In the genomic region with DNA sequence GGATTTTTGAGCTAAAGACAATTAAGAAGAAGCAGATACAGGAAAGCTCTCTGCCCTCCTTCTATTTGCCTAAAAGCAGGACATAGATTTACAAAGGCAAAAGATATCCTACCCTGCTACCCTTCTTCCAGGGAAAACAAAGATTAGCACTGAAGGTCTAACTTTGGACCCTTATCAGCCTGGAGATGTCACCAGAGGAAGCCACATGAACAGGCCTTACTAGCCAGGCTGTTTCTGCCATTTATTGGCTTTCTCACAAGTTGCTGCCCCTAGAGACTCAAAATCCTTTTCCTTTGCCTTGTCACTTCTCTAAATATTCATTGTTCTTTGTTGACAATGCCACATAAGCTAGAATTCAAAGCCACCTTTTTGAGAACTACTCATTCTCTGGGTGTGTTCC, we compare ENCODE assay signal across 1 cellular context.
TF ChIP-seq lines count a peak whose summit lies in the region.

No MANE protein-coding gene starts in this region.

TF ChIP-seq in K562, 482 proteins besides CTCF, POLR2A, EP300 and RAD21 (continued from another document and continues in another):
- TF ChIP-seq, protein P1, sequence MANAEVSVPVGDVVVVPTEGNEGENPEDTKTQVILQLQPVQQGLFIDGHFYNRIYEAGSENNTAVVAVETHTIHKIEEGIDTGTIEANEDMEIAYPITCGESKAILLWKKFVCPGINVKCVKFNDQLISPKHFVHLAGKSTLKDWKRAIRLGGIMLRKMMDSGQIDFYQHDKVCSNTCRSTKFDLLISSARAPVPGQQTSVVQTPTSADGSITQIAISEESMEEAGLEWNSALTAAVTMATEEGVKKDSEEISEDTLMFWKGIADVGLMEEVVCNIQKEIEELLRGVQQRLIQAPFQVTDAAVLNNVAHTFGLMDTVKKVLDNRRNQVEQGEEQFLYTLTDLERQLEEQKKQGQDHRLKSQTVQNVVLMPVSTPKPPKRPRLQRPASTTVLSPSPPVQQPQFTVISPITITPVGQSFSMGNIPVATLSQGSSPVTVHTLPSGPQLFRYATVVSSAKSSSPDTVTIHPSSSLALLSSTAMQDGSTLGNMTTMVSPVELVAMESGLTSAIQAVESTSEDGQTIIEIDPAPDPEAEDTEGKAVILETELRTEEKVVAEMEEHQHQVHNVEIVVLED (CRISPR knock-in tag; IDR thresholded peaks at IDR 0.05), result no peak
- TF ChIP-seq TAF1 (IDR thresholded peaks at IDR 0.05; ENCODE audit: control insufficient read depth, extremely low read depth, insufficient read depth, low read length, severe bottlenecking), result no peak
- no peak for TF ChIP-seq CEBPB (tag; IDR thresholded peaks at IDR 0.05)
- peak in 1 of 2 experiments; percentile 38; a peak in 1 of 4 replicates for TF ChIP-seq RCOR1 (IDR thresholded peaks at IDR 0.05; ENCODE audit: borderline replicate concordance in 1 of 2, low read depth in 2 of 2, low read length in 2 of 2)
- no peak for TF ChIP-seq PHB (CRISPR knock-in tag; IDR thresholded peaks at IDR 0.05)
- no peak for TF ChIP-seq TSHZ1 (CRISPR knock-in tag; IDR thresholded peaks at IDR 0.05)
- no peak for TF ChIP-seq TGIF2 (CRISPR knock-in tag; IDR thresholded peaks at IDR 0.05)
- no peak for TF ChIP-seq DDX20 (tag; IDR thresholded peaks at IDR 0.05; ENCODE audit: low read depth)
- TF ChIP-seq, protein P2, sequence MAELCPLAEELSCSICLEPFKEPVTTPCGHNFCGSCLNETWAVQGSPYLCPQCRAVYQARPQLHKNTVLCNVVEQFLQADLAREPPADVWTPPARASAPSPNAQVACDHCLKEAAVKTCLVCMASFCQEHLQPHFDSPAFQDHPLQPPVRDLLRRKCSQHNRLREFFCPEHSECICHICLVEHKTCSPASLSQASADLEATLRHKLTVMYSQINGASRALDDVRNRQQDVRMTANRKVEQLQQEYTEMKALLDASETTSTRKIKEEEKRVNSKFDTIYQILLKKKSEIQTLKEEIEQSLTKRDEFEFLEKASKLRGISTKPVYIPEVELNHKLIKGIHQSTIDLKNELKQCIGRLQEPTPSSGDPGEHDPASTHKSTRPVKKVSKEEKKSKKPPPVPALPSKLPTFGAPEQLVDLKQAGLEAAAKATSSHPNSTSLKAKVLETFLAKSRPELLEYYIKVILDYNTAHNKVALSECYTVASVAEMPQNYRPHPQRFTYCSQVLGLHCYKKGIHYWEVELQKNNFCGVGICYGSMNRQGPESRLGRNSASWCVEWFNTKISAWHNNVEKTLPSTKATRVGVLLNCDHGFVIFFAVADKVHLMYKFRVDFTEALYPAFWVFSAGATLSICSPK (IDR thresholded peaks at IDR 0.05; ENCODE audit: borderline replicate concordance), result no peak
- no peak for TF ChIP-seq HSF4 (CRISPR knock-in tag; IDR thresholded peaks at IDR 0.05; ENCODE audit: borderline replicate concordance)
- TF ChIP-seq FOXK2 (conservative IDR thresholded peaks at IDR 0.05 in 1 of 2, IDR thresholded peaks at IDR 0.05 in 1 of 2; ENCODE audit: low read depth in 2 of 2), result 0 out of 4 replicates have a peak, but pooled peaks of 1 of the 2 experiments have one; percentile 28
- TF ChIP-seq TCF3 (CRISPR knock-in tag; IDR thresholded peaks at IDR 0.05), result peak; percentile 56
- TF ChIP-seq HMBOX1 (IDR thresholded peaks at IDR 0.05), result peak; percentile 15; the same call in 1 of the 2 replicates
- TF ChIP-seq BCL6 (CRISPR knock-in tag; IDR thresholded peaks at IDR 0.05), result no peak
- no peak for TF ChIP-seq ZNF511 (CRISPR knock-in tag; IDR thresholded peaks at IDR 0.05)
- no peak for TF ChIP-seq NRF1 (conservative IDR thresholded peaks at IDR 0.05 in 1 of 2, IDR thresholded peaks at IDR 0.05 in 1 of 2)
- TF ChIP-seq ZFP91 (CRISPR knock-in tag; IDR thresholded peaks at IDR 0.05), result no peak
- TF ChIP-seq ASH1L (IDR thresholded peaks at IDR 0.05; ENCODE audit: borderline replicate concordance, low read depth, partially characterized antibody), result no peak
- TF ChIP-seq ZNF507 (tag; conservative IDR thresholded peaks at IDR 0.05), result no peak
- TF ChIP-seq ZNF77 (CRISPR knock-in tag; IDR thresholded peaks at IDR 0.05), result no peak
- TF ChIP-seq, protein P3, sequence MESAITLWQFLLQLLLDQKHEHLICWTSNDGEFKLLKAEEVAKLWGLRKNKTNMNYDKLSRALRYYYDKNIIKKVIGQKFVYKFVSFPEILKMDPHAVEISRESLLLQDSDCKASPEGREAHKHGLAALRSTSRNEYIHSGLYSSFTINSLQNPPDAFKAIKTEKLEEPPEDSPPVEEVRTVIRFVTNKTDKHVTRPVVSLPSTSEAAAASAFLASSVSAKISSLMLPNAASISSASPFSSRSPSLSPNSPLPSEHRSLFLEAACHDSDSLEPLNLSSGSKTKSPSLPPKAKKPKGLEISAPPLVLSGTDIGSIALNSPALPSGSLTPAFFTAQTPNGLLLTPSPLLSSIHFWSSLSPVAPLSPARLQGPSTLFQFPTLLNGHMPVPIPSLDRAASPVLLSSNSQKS (CRISPR knock-in tag; IDR thresholded peaks at IDR 0.05), result no peak
- TF ChIP-seq NCOA4 (IDR thresholded peaks at IDR 0.05; ENCODE audit: partially characterized antibody), result no peak
- no peak for TF ChIP-seq NCOA6 (IDR thresholded peaks at IDR 0.05)
- TF ChIP-seq, protein P4, sequence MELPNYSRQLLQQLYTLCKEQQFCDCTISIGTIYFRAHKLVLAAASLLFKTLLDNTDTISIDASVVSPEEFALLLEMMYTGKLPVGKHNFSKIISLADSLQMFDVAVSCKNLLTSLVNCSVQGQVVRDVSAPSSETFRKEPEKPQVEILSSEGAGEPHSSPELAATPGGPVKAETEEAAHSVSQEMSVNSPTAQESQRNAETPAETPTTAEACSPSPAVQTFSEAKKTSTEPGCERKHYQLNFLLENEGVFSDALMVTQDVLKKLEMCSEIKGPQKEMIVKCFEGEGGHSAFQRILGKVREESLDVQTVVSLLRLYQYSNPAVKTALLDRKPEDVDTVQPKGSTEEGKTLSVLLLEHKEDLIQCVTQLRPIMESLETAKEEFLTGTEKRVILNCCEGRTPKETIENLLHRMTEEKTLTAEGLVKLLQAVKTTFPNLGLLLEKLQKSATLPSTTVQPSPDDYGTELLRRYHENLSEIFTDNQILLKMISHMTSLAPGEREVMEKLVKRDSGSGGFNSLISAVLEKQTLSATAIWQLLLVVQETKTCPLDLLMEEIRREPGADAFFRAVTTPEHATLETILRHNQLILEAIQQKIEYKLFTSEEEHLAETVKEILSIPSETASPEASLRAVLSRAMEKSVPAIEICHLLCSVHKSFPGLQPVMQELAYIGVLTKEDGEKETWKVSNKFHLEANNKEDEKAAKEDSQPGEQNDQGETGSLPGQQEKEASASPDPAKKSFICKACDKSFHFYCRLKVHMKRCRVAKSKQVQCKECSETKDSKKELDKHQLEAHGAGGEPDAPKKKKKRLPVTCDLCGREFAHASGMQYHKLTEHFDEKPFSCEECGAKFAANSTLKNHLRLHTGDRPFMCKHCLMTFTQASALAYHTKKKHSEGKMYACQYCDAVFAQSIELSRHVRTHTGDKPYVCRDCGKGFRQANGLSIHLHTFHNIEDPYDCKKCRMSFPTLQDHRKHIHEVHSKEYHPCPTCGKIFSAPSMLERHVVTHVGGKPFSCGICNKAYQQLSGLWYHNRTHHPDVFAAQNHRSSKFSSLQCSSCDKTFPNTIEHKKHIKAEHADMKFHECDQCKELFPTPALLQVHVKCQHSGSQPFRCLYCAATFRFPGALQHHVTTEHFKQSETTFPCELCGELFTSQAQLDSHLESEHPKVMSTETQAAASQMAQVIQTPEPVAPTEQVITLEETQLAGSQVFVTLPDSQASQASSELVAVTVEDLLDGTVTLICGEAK (IDR thresholded peaks at IDR 0.05), result no peak
- TF ChIP-seq, protein P4 (CRISPR knock-in tag; IDR thresholded peaks at IDR 0.05), result no peak
- no peak for TF ChIP-seq NFRKB (IDR thresholded peaks at IDR 0.05; ENCODE audit: low read depth)
- TF ChIP-seq, protein P5, sequence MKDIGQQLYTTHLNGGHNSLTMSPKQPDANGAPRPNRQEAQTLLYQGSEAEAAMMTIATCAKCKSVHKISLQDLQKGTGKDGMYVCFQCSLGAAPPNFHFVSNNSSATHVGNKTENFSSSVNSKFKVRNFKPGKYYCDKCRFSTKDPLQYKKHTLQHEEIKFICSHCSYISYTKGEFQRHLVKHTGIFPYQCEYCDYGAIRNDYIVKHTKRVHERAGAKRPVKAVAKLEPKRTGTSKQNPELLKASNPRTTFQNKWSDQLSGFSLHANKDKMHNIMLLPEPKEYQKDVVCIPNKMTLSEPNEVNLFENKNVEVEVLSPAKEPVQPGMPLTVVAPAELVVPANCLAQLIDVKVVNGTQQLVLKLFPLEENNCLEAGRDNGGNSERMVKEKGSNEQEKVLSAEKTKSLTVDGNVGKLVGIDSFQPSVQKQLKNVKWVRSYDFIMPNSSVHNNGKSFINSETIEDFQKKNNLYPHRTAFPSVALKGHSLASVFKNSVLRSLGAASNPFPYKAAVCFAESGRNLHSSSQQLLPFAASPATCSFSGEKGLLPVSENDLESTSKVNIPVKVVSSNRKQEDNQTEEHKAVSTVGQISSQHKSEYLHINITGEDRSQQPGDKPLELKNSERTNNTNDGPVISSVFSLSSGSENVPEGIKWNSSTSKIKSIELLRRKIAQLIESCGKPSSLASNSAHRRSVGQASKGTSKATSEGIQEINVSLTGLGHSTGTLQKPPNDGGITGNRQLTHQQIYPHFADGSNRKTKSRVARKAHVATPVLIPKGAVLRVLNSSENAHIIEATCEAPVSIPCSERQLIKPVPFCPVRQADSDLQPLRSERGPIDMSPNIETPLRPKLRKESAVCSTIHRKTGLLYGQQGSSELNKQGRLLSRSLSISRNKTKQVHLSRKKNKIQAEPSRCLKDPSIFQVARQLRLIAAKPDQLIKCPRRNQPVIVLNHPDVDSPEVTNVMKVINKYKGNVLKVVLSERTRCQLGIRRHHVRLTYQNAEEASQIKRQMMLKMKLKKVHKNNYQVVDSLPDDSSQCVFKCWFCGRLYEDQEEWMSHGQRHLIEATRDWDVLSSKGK (CRISPR knock-in tag; IDR thresholded peaks at IDR 0.05), result no peak
